8 cellular contexts compared by ENCODE assay signal in genomic region chr2:217789003-217789735, GRCh38.
DNase-seq lines count a peak whose midpoint lies in the region; ATAC-seq, FAIRE-seq and TF ChIP-seq lines count a peak whose summit lies in the region.

No MANE protein-coding gene starts in this region.

- peak; percentile 43 to 61 (median 59) for DNase-seq in CD4-positive, CD25-positive, alpha-beta regulatory T cell
- DNase-seq in H54 (ENCODE audit: insufficient read length, low spot score) (peak; percentile 56), NCI-H2196 treated with DMSO at 0.1 percent for 48 hours (lab: John Stamatoyannopoulos, UW; ENCODE audit: unreplicated experiment) (peak; percentile 57), kidney tubule cell (ENCODE audit: low spot score) (peak; percentile 72)
- peak; percentile 51 for DNase-seq in activated CD4-positive, alpha-beta T cell treated with anti-CD3 and anti-CD28 coated beads for 1 hour
- peak; percentile 43 to 70 for DNase-seq in central memory CD8-positive, alpha-beta T cell (ENCODE audit: low spot score in 2 of 2)
- peak; percentile 66 to 69 for DNase-seq in stimulated activated CD4-positive, alpha-beta T cell treated with anti-CD3 and anti-CD28 coated beads, Interleukin-1b, Interleukin-23, amount 100 ng/mL, for 4 hours (ENCODE audit: low read depth in 2 of 2)

- no peaks in the 10 kb centered on the region for H3K36me3 ChIP-seq in CD4-positive, CD25-positive, alpha-beta regulatory T cell (ENCODE audit: control insufficient read depth, insufficient read depth, low read length)

- H3K4me1 Mint-ChIP-seq in CD4-positive, CD25-positive, alpha-beta regulatory T cell, result peaks cover 4 to 29% (median 14%) of the 10 kb centered on the region in 4 donors
- H3K4me1 Mint-ChIP-seq in central memory CD8-positive, alpha-beta T cell, result peaks cover 32% of the 10 kb centered on the region

- H3K9me3 ChIP-seq in CD4-positive, CD25-positive, alpha-beta regulatory T cell (ENCODE audit: control insufficient read depth in 2 of 2, low read length in 2 of 2), result no peaks in the 10 kb centered on the region

- peaks cover 0 to 2% (median 0%) of the 10 kb centered on the region in 7 donors for H3K9me3 Mint-ChIP-seq in CD4-positive, CD25-positive, alpha-beta regulatory T cell
- no peaks in the 10 kb centered on the region for H3K9me3 Mint-ChIP-seq in central memory CD8-positive, alpha-beta T cell

- H3K27ac ChIP-seq in CD4-positive, CD25-positive, alpha-beta regulatory T cell (ENCODE audit: insufficient read depth, low read length, poor library complexity, severe bottlenecking), result no peak overlapping the region

- H3K4me1 ChIP-seq in CD4-positive, CD25-positive, alpha-beta regulatory T cell (ENCODE audit: control insufficient read depth, insufficient read depth, low read length, poor library complexity, severe bottlenecking), result no peaks in the 10 kb centered on the region

- H3K4me3 Mint-ChIP-seq in CD4-positive, CD25-positive, alpha-beta regulatory T cell, result peak overlapping the region; percentile 84 to 97 (median 87)
- H3K4me3 Mint-ChIP-seq in central memory CD8-positive, alpha-beta T cell, result peak overlapping the region; percentile 66

- H3K36me3 Mint-ChIP-seq in CD4-positive, CD25-positive, alpha-beta regulatory T cell, result no peaks in the 10 kb centered on the region
- H3K36me3 Mint-ChIP-seq in central memory CD8-positive, alpha-beta T cell (ENCODE audit: insufficient read depth), result peaks cover 2% of the 10 kb centered on the region

- no peaks in the 10 kb centered on the region for H3K27me3 ChIP-seq in CD4-positive, CD25-positive, alpha-beta regulatory T cell (ENCODE audit: control insufficient read depth, insufficient read depth, low read length)

- no peak for TF ChIP-seq POLR2A in H54 (IDR thresholded peaks at IDR 0.05; ENCODE audit: low read depth, low read length)

- peak overlapping the region; percentile 83 for H3K4me3 ChIP-seq in CD4-positive, CD25-positive, alpha-beta regulatory T cell (ENCODE audit: low read depth, low read length)

- ATAC-seq in CD4-positive, CD25-positive, alpha-beta regulatory T cell (ENCODE audit: low read depth in 2 of 2), result peak in 1 of 2 donors; percentile 41
- ATAC-seq in central memory CD8-positive, alpha-beta T cell (replicated peaks; ENCODE audit: extremely low read depth, poor library complexity, severe bottlenecking), result no peak
- no peak for ATAC-seq in HG02884 (IDR thresholded peaks at IDR 0.05; ENCODE audit: unreplicated experiment)

- no peaks in the 10 kb centered on the region for H3K27me3 Mint-ChIP-seq in CD4-positive, CD25-positive, alpha-beta regulatory T cell
- peaks cover 9% of the 10 kb centered on the region for H3K27me3 Mint-ChIP-seq in central memory CD8-positive, alpha-beta T cell

- H3K27ac Mint-ChIP-seq in CD4-positive, CD25-positive, alpha-beta regulatory T cell, result peak overlapping the region; percentile 18 to 74 (median 70)
- peak overlapping the region; percentile 54 for H3K27ac Mint-ChIP-seq in central memory CD8-positive, alpha-beta T cell (ENCODE audit: low read depth)

- FAIRE-seq in H54 (lab: Jason Lieb, UNC), result no peak
